ENCODE assay signal across 1 cellular context in the genomic region with DNA sequence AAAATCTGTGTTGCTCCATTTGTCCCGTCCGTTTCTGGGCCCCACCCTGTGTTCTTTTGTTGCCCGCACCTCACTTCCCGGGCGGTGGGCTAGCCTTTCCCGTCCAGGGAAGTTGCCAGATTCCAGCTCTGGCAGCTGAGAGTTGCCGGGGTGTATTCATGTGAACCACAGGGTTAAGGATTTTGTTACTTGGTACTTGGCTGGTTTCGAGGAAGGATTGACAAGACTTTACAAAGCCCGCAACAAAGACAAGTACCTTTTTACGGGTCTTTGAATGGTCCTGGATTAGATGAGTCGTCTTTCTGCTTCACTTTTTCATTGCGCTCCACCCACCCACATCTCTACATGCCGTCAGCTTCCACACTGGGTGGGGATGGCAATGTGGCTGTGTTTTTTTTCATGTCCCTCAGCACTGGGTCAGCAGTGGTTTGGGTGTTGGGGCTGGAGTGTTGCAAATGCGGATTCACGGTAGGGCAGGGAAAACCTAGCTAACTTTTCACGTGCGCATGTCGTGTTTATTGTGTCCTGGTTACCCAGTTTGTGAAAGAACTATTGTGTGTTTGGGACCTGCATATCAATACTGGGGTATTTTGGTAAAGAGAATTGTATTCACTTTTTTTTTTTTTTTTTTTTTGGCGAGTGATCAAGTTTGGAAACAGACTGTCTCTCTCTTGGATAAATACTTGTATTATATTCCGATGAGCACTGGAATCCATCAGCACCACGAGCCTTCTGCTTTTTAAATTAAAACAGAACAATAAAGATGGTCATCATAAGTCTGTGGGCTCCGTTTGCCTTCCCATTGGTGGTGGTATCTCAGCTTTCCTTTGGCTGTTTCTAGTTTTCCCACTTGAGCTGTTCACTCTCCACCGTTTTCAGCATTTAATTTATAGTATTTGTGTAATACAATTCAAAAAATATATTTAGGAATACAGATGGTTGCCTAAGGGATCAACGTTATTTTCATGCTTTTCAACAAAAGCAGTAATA.
TF ChIP-seq lines count a peak whose summit lies in the region.

No MANE protein-coding gene starts in this region.

TF ChIP-seq in HepG2, 621 proteins besides CTCF, POLR2A, EP300 and RAD21 (continued from another document and continues in another):
- TF ChIP-seq, protein P1, sequence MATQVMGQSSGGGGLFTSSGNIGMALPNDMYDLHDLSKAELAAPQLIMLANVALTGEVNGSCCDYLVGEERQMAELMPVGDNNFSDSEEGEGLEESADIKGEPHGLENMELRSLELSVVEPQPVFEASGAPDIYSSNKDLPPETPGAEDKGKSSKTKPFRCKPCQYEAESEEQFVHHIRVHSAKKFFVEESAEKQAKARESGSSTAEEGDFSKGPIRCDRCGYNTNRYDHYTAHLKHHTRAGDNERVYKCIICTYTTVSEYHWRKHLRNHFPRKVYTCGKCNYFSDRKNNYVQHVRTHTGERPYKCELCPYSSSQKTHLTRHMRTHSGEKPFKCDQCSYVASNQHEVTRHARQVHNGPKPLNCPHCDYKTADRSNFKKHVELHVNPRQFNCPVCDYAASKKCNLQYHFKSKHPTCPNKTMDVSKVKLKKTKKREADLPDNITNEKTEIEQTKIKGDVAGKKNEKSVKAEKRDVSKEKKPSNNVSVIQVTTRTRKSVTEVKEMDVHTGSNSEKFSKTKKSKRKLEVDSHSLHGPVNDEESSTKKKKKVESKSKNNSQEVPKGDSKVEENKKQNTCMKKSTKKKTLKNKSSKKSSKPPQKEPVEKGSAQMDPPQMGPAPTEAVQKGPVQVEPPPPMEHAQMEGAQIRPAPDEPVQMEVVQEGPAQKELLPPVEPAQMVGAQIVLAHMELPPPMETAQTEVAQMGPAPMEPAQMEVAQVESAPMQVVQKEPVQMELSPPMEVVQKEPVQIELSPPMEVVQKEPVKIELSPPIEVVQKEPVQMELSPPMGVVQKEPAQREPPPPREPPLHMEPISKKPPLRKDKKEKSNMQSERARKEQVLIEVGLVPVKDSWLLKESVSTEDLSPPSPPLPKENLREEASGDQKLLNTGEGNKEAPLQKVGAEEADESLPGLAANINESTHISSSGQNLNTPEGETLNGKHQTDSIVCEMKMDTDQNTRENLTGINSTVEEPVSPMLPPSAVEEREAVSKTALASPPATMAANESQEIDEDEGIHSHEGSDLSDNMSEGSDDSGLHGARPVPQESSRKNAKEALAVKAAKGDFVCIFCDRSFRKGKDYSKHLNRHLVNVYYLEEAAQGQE (IDR thresholded peaks at IDR 0.05; ENCODE audit: borderline replicate concordance in 1 of 2, low read depth in 1 of 2, low read length in 2 of 2): no peak
- TF ChIP-seq, protein P2, sequence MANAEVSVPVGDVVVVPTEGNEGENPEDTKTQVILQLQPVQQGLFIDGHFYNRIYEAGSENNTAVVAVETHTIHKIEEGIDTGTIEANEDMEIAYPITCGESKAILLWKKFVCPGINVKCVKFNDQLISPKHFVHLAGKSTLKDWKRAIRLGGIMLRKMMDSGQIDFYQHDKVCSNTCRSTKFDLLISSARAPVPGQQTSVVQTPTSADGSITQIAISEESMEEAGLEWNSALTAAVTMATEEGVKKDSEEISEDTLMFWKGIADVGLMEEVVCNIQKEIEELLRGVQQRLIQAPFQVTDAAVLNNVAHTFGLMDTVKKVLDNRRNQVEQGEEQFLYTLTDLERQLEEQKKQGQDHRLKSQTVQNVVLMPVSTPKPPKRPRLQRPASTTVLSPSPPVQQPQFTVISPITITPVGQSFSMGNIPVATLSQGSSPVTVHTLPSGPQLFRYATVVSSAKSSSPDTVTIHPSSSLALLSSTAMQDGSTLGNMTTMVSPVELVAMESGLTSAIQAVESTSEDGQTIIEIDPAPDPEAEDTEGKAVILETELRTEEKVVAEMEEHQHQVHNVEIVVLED (CRISPR knock-in tag; IDR thresholded peaks at IDR 0.05; ENCODE audit: borderline replicate concordance): 0 out of 2 replicates have a peak, but pooled peaks have one; percentile 5
- TF ChIP-seq CHCHD3 (CRISPR knock-in tag; IDR thresholded peaks at IDR 0.05) (0 out of 2 replicates have a peak, but pooled peaks have one; percentile 4), ZSCAN30 (CRISPR knock-in tag; IDR thresholded peaks at IDR 0.05) (no peak), ZNF282 (IDR thresholded peaks at IDR 0.05; ENCODE audit: partially characterized antibody) (no peak), AHR (CRISPR knock-in tag; IDR thresholded peaks at IDR 0.05) (no peak; the same call in 1 of the 2 replicates), ZEB1 (IDR thresholded peaks at IDR 0.05; ENCODE audit: insufficient replicate concordance, low read depth) (no peak), SPEN (CRISPR knock-in tag; IDR thresholded peaks at IDR 0.05; ENCODE audit: low read depth) (no peak), ZFP36L1 (CRISPR knock-in tag; IDR thresholded peaks at IDR 0.05) (peak; percentile 73; the same call in 1 of the 2 replicates), ISX (CRISPR knock-in tag; conservative IDR thresholded peaks at IDR 0.05) (no peak), MED13 (CRISPR knock-in tag; IDR thresholded peaks at IDR 0.05) (no peak), ZNF747 (CRISPR knock-in tag; IDR thresholded peaks at IDR 0.05; ENCODE audit: borderline replicate concordance) (no peak), ZNF549 (CRISPR knock-in tag; IDR thresholded peaks at IDR 0.05) (no peak), PAX8 (CRISPR knock-in tag; IDR thresholded peaks at IDR 0.05; ENCODE audit: borderline replicate concordance) (no peak), ZNF788 (CRISPR knock-in tag; IDR thresholded peaks at IDR 0.05; ENCODE audit: borderline replicate concordance) (0 out of 2 replicates have a peak, but pooled peaks have one; percentile 10), SRSF1 (optimal IDR thresholded peaks at IDR 0.05; ENCODE audit: low read depth, low read length) (peak; percentile 16)
- TF ChIP-seq, protein P3, sequence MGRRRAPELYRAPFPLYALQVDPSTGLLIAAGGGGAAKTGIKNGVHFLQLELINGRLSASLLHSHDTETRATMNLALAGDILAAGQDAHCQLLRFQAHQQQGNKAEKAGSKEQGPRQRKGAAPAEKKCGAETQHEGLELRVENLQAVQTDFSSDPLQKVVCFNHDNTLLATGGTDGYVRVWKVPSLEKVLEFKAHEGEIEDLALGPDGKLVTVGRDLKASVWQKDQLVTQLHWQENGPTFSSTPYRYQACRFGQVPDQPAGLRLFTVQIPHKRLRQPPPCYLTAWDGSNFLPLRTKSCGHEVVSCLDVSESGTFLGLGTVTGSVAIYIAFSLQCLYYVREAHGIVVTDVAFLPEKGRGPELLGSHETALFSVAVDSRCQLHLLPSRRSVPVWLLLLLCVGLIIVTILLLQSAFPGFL (CRISPR knock-in tag; IDR thresholded peaks at IDR 0.05): no peak
- TF ChIP-seq, protein P4, sequence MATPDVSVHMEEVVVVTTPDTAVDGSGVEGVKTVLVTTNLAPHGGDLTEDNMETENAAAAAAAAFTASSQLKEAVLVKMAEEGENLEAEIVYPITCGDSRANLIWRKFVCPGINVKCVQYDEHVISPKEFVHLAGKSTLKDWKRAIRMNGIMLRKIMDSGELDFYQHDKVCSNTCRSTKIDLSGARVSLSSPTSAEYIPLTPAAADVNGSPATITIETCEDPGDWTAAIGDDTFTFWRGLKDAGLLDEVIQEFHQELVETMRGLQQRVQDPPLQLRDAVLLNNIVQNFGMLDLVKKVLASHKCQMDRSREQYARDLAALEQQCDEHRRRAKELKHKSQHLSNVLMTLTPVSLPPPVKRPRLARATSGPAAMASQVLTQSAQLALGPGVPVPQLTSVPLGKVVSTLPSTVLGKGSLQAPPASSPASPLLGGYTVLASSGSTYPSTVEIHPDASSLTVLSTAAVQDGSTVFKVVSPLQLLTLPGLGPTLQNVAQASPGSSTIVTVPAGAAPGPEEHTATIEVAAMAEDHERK (CRISPR knock-in tag; IDR thresholded peaks at IDR 0.05; ENCODE audit: low read depth): no peak
- TF ChIP-seq, protein P5, sequence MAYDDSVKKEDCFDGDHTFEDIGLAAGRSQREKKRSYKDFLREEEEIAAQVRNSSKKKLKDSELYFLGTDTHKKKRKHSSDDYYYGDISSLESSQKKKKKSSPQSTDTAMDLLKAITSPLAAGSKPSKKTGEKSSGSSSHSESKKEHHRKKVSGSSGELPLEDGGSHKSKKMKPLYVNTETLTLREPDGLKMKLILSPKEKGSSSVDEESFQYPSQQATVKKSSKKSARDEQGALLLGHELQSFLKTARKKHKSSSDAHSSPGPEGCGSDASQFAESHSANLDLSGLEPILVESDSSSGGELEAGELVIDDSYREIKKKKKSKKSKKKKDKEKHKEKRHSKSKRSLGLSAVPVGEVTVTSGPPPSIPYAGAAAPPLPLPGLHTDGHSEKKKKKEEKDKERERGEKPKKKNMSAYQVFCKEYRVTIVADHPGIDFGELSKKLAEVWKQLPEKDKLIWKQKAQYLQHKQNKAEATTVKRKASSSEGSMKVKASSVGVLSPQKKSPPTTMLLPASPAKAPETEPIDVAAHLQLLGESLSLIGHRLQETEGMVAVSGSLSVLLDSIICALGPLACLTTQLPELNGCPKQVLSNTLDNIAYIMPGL (CRISPR knock-in tag; IDR thresholded peaks at IDR 0.05; ENCODE audit: borderline replicate concordance in 1 of 2, low read depth in 1 of 2): 0 out of 4 replicates have a peak, but pooled peaks of 1 of the 2 experiments have one; percentile 36
- TF ChIP-seq, protein P6, sequence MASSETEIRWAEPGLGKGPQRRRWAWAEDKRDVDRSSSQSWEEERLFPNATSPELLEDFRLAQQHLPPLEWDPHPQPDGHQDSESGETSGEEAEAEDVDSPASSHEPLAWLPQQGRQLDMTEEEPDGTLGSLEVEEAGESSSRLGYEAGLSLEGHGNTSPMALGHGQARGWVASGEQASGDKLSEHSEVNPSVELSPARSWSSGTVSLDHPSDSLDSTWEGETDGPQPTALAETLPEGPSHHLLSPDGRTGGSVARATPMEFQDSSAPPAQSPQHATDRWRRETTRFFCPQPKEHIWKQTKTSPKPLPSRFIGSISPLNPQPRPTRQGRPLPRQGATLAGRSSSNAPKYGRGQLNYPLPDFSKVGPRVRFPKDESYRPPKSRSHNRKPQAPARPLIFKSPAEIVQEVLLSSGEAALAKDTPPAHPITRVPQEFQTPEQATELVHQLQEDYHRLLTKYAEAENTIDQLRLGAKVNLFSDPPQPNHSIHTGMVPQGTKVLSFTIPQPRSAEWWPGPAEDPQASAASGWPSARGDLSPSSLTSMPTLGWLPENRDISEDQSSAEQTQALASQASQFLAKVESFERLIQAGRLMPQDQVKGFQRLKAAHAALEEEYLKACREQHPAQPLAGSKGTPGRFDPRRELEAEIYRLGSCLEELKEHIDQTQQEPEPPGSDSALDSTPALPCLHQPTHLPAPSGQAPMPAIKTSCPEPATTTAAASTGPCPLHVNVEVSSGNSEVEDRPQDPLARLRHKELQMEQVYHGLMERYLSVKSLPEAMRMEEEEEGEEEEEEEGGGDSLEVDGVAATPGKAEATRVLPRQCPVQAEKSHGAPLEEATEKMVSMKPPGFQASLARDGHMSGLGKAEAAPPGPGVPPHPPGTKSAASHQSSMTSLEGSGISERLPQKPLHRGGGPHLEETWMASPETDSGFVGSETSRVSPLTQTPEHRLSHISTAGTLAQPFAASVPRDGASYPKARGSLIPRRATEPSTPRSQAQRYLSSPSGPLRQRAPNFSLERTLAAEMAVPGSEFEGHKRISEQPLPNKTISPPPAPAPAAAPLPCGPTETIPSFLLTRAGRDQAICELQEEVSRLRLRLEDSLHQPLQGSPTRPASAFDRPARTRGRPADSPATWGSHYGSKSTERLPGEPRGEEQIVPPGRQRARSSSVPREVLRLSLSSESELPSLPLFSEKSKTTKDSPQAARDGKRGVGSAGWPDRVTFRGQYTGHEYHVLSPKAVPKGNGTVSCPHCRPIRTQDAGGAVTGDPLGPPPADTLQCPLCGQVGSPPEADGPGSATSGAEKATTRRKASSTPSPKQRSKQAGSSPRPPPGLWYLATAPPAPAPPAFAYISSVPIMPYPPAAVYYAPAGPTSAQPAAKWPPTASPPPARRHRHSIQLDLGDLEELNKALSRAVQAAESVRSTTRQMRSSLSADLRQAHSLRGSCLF (CRISPR knock-in tag; IDR thresholded peaks at IDR 0.05; ENCODE audit: borderline replicate concordance): no peak
- TF ChIP-seq, protein P7, sequence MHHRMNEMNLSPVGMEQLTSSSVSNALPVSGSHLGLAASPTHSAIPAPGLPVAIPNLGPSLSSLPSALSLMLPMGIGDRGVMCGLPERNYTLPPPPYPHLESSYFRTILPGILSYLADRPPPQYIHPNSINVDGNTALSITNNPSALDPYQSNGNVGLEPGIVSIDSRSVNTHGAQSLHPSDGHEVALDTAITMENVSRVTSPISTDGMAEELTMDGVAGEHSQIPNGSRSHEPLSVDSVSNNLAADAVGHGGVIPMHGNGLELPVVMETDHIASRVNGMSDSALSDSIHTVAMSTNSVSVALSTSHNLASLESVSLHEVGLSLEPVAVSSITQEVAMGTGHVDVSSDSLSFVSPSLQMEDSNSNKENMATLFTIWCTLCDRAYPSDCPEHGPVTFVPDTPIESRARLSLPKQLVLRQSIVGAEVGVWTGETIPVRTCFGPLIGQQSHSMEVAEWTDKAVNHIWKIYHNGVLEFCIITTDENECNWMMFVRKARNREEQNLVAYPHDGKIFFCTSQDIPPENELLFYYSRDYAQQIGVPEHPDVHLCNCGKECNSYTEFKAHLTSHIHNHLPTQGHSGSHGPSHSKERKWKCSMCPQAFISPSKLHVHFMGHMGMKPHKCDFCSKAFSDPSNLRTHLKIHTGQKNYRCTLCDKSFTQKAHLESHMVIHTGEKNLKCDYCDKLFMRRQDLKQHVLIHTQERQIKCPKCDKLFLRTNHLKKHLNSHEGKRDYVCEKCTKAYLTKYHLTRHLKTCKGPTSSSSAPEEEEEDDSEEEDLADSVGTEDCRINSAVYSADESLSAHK (CRISPR knock-in tag; IDR thresholded peaks at IDR 0.05; ENCODE audit: borderline replicate concordance): no peak
- TF ChIP-seq, protein P8, sequence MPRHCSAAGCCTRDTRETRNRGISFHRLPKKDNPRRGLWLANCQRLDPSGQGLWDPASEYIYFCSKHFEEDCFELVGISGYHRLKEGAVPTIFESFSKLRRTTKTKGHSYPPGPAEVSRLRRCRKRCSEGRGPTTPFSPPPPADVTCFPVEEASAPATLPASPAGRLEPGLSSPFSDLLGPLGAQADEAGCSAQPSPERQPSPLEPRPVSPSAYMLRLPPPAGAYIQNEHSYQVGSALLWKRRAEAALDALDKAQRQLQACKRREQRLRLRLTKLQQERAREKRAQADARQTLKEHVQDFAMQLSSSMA (CRISPR knock-in tag; IDR thresholded peaks at IDR 0.05): no peak
- TF ChIP-seq, protein P9, sequence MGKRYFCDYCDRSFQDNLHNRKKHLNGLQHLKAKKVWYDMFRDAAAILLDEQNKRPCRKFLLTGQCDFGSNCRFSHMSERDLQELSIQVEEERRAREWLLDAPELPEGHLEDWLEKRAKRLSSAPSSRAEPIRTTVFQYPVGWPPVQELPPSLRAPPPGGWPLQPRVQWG (CRISPR knock-in tag; IDR thresholded peaks at IDR 0.05; ENCODE audit: borderline replicate concordance, low read depth): no peak
- TF ChIP-seq, protein P10, sequence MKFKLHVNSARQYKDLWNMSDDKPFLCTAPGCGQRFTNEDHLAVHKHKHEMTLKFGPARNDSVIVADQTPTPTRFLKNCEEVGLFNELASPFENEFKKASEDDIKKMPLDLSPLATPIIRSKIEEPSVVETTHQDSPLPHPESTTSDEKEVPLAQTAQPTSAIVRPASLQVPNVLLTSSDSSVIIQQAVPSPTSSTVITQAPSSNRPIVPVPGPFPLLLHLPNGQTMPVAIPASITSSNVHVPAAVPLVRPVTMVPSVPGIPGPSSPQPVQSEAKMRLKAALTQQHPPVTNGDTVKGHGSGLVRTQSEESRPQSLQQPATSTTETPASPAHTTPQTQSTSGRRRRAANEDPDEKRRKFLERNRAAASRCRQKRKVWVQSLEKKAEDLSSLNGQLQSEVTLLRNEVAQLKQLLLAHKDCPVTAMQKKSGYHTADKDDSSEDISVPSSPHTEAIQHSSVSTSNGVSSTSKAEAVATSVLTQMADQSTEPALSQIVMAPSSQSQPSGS (CRISPR knock-in tag; IDR thresholded peaks at IDR 0.05): no peak
